Comparison of ENCODE assay signal across 8 cellular contexts in genomic region chr16:54282202-54282922, GRCh38. TPM values are rescaled to one million over a fixed set of nuclear protein-coding genes. Genes with fewer than 3 reads are reported as not detected.
A peak's percentile ranks its signal among the peaks of the same experiment; 100 is the strongest.
DNase-seq lines count a peak whose midpoint lies in the region; ATAC-seq and TF ChIP-seq lines count a peak whose summit lies in the region.

No MANE protein-coding gene starts in this region.

- peaks cover 5% of the 10 kb centered on the region for H3K4me1 ChIP-seq in HEK293 (ENCODE audit: control insufficient read depth, insufficient read depth, low read length)

- no peaks in the 10 kb centered on the region for H3K9me3 Mint-ChIP-seq in MCF 10A (ENCODE audit: unreplicated experiment)

- peaks cover 10 to 29% of the 10 kb centered on the region in 2 experiments for H3K36me3 ChIP-seq in HEK293 (ENCODE audit: control insufficient read depth in 2 of 2, insufficient read depth in 1 of 2, low read length in 2 of 2)

- peak; percentile 77 for DNase-seq in AG08396 (ENCODE audit: low spot score)
- DNase-seq in MCF 10A (ENCODE audit: unreplicated experiment) = peak; percentile 61
- DNase-seq in left lobe of liver (ENCODE audit: low spot score) = peak; percentile 61
- no peak for DNase-seq in DMS114 treated with DMSO at 0.1 percent for 48 hours (lab: John Stamatoyannopoulos, UW; ENCODE audit: unreplicated experiment)
- no peak for DNase-seq in stimulated activated naive CD4-positive, alpha-beta T cell treated with Interleukin-2 at 50 U/mL for 16 hours (lab: John Stamatoyannopoulos, UW)

- H3K4me3 Mint-ChIP-seq in MCF 10A (ENCODE audit: unreplicated experiment) = peak overlapping the region; percentile 94

- no peaks in the 10 kb centered on the region for H3K9me3 ChIP-seq in HEK293 (ENCODE audit: control insufficient read depth, insufficient read depth, low read depth, low read length)

- TF ChIP-seq CTCF in HEK293 (tag by site-specific recombination; IDR thresholded peaks at IDR 0.05) (no peak), MCF 10A (IDR thresholded peaks at IDR 0.05; ENCODE audit: unreplicated experiment) (peak; percentile 58)

- peak; percentile 59 for ATAC-seq in left lobe of liver
- ATAC-seq in GM18505 (IDR thresholded peaks at IDR 0.05; ENCODE audit: unreplicated experiment) = no peak
- no peak for ATAC-seq in GM18868 (IDR thresholded peaks at IDR 0.05; ENCODE audit: unreplicated experiment)

- BruUV-seq in MCF 10A (replicated peaks; lab: Mats Ljungman, UMichigan) = no TSS peak

- H3K4me3 ChIP-seq in HEK293 (ENCODE audit: low read depth, low read length) = no peak overlapping the region

- no peaks in the 10 kb centered on the region for H3K27me3 Mint-ChIP-seq in MCF 10A (ENCODE audit: insufficient read depth, unreplicated experiment)

- CTCF ChIA-PET in HEK293 (lab: Yijun Ruan, JAX) (interaction anchor here (0.5 to 0.8 kb wide), 4 partner anchors 12 to 373 kb away, joined by 3 to 4 read pairs (median 3); no protein-coding TSS in a partner anchor), MCF 10A (lab: Yijun Ruan, JAX) (interaction anchor here (0.6 to 2.3 kb wide), 9 partner anchors 13 to 647 kb away, joined by 3 to 7 read pairs (median 3); no protein-coding TSS in a partner anchor)

- peak overlapping the region; percentile 95 for H3K27ac Mint-ChIP-seq in MCF 10A (ENCODE audit: low read depth, unreplicated experiment)

- TF ChIP-seq POLR2A in GM18505 (IDR thresholded peaks at IDR 0.05; ENCODE audit: borderline replicate concordance, extremely low read depth, insufficient read depth, insufficient read length) = no peak

- peaks cover 53% of the 10 kb centered on the region for H3K36me3 Mint-ChIP-seq in MCF 10A (ENCODE audit: insufficient read depth, unreplicated experiment)

- peaks cover 11% of the 10 kb centered on the region for H3K4me1 Mint-ChIP-seq in MCF 10A (ENCODE audit: insufficient read depth, unreplicated experiment)

- POLR2A ChIA-PET in HEK293 (lab: Yijun Ruan, JAX) = interaction anchor here (0.7 kb wide), 1 partner anchor 45 kb away, joined by 3 read pairs; no protein-coding TSS in a partner anchor
- POLR2A ChIA-PET in MCF 10A (lab: Yijun Ruan, JAX) = interaction anchor here (0.6 to 11.8 kb wide), 16 partner anchors 28 to 664 kb away, joined by 3 to 352 read pairs (median 4); partner anchors contain the start of gene IRX5

- no peak overlapping the region for H3K27ac ChIP-seq in HEK293 (ENCODE audit: extremely low read depth, low read depth, low read length)

- intact Hi-C loops in MCF 10A (cut with micrococcal nuclease) = loop anchor here (1.0 to 10.0 kb wide), 4 partner anchors 200 to 975 kb away; no protein-coding TSS in a partner anchor

TF ChIP-seq in HEK293, 187 proteins besides CTCF, POLR2A, EP300 and RAD21:
- TF ChIP-seq ZNF558 (tag by site-specific recombination; IDR thresholded peaks at IDR 0.05) = no peak
- no peak for TF ChIP-seq YY1 (tag by site-specific recombination; IDR thresholded peaks at IDR 0.05)
- TF ChIP-seq KLF9 (tag by site-specific recombination; IDR thresholded peaks at IDR 0.05; ENCODE audit: low read depth) = 0 out of 2 replicates have a peak, but pooled peaks have one; percentile 18
- no peak for TF ChIP-seq ZNF629 (tag by site-specific recombination; IDR thresholded peaks at IDR 0.05)
- TF ChIP-seq KLF10 (tag by site-specific recombination; IDR thresholded peaks at IDR 0.05) = peak; percentile 50; the same call in 1 of the 2 replicates

RNA-seq across cellular contexts. Expression of gene IRX3, which starts 4.2 kb away (rescaled TPM):
- total RNA-seq in MCF 10A (2022) = 15.7 and 17.6 TPM in 2 replicates
- 1.4 TPM for total RNA-seq in left lobe of liver

Comparison
In these comparisons a context has a peak if more than half of its experiments do, and no peak if none do; other contexts are left out.
1. DNase-seq: peak in AG08396 (single experiment), MCF 10A (single experiment) and left lobe of liver (single experiment); none in DMS114 treated with DMSO at 0.1 percent for 48 hours (single experiment) and stimulated activated naive CD4-positive, alpha-beta T cell treated with Interleukin-2 at 50 U/mL for 16 hours (single experiment).